18 cellular contexts compared by ENCODE assay signal in genomic region chr20:47479506-47479905, GRCh38. TPM values are rescaled to one million over a fixed set of nuclear protein-coding genes. Genes with fewer than 3 reads are reported as not detected.
DNase-seq lines count a peak whose midpoint lies in the region; ATAC-seq and TF ChIP-seq lines count a peak whose summit lies in the region.
"Had no signal": no experiment of that assay in that cellular context is flagged by ENCODE, and none has a peak within 500 bp of the region (broad histone marks: within the 10 kb centered on the region; RNA-seq: fewer than 3 reads in every experiment).

No MANE protein-coding gene starts in this region.

- H3K9me3 Mint-ChIP-seq in activated CD4-positive, alpha-beta T cell treated with anti-CD3 and anti-CD28 coated beads, Interleukin-2, amount 10 ng/mL, durations not matched to agents 24 days and 14 days: no peaks in the 10 kb centered on the region
- no peaks in the 10 kb centered on the region for H3K9me3 Mint-ChIP-seq in endothelial cell (ENCODE audit: unreplicated experiment)
- H3K9me3 Mint-ChIP-seq: central memory CD8-positive, alpha-beta T cell had no signal

- H3K27ac ChIP-seq in OCI-LY1 (ENCODE audit: low read depth, low read length, poor library complexity, severe bottlenecking) (peak overlapping the region; percentile 100), gastrocnemius medialis (peak overlapping the region in 2 of 4 donors; percentile 14 to 59)
- H3K27ac ChIP-seq: epithelial cell of prostate, sigmoid colon had no signal

- peaks cover 27% of the 10 kb centered on the region for H3K4me1 Mint-ChIP-seq in activated CD4-positive, alpha-beta T cell treated with anti-CD3 and anti-CD28 coated beads, Interleukin-2, amount 10 ng/mL, durations not matched to agents 24 days and 14 days
- peaks cover 16% of the 10 kb centered on the region for H3K4me1 Mint-ChIP-seq in endothelial cell (ENCODE audit: unreplicated experiment)
- H3K4me1 Mint-ChIP-seq: central memory CD8-positive, alpha-beta T cell had no signal

- H3K4me2 ChIP-seq in OCI-LY1 (ENCODE audit: low read length): peak overlapping the region; percentile 6; the same call in 1 of the 2 replicates

- H3K4me3 ChIP-seq in OCI-LY1 (ENCODE audit: low read depth, low read length, poor library complexity, severe bottlenecking): no peak overlapping the region
- H3K4me3 ChIP-seq in gastrocnemius medialis: no peak overlapping the region
- H3K4me3 ChIP-seq: lung, sigmoid colon had no signal

- intact Hi-C loops in activated CD4-positive, alpha-beta T cell treated with anti-CD3 and anti-CD28 coated beads, Interleukin-2, amount 10 ng/mL, durations not matched to agents 24 days and 14 days (cut with micrococcal nuclease): no loop called here
- intact Hi-C loops in gastrocnemius medialis (cut with DNase I; ENCODE audit: low total_unique reads): no loop called here

- in situ Hi-C loops in gastrocnemius medialis (cut with MboI; ENCODE audit: low sequenced_read_pairs in 4 of 4): no loop called here

- DNase-seq in activated CD4-positive, alpha-beta T cell treated with anti-CD3 and anti-CD28 coated beads, Interleukin-2, amount 10 ng/mL, durations not matched to agents 24 days and 14 days: no peak
- DNase-seq in activated CD4-positive, alpha-beta T cell treated with anti-CD3 and anti-CD28 coated beads for 1 hour: no peak
- DNase-seq in endothelial cell (ENCODE audit: low spot score) (no peak), gastrocnemius medialis (no peak), GOT3 (lab: John Stamatoyannopoulos, UW) (no peak)
- no peak for DNase-seq in effector CD8-positive, alpha-beta T cell (lab: John Stamatoyannopoulos, UW)
- DNase-seq: KG1; NCI-H187 treated with DMSO at 0.1 percent for 48 hours; NCI-H748 treated with DMSO at 0.1 percent for 48 hours; SHP77; sigmoid colon; stimulated activated naive CD4-positive, alpha-beta T cell treated with Interleukin-2 at 50 U/mL for 16 hours had no signal

- no peak for TF ChIP-seq CTCF in OCI-LY1 (IDR thresholded peaks at IDR 0.05; ENCODE audit: low read length)
- TF ChIP-seq CTCF in endothelial cell (IDR thresholded peaks at IDR 0.05; ENCODE audit: unreplicated experiment): no peak
- no peak for TF ChIP-seq CTCF in gastrocnemius medialis (IDR thresholded peaks at IDR 0.05 in 4 of 5, conservative IDR thresholded peaks at IDR 0.05 in 1 of 5)

- no peak overlapping the region for H3K4me3 Mint-ChIP-seq in activated CD4-positive, alpha-beta T cell treated with anti-CD3 and anti-CD28 coated beads, Interleukin-2, amount 10 ng/mL, durations not matched to agents 24 days and 14 days
- no peak overlapping the region for H3K4me3 Mint-ChIP-seq in endothelial cell (ENCODE audit: unreplicated experiment)
- H3K4me3 Mint-ChIP-seq: central memory CD8-positive, alpha-beta T cell had no signal

- no peaks in the 10 kb centered on the region for H3K36me3 Mint-ChIP-seq in activated CD4-positive, alpha-beta T cell treated with anti-CD3 and anti-CD28 coated beads, Interleukin-2, amount 10 ng/mL, durations not matched to agents 24 days and 14 days (ENCODE audit: low read depth)
- H3K36me3 Mint-ChIP-seq in endothelial cell (ENCODE audit: low read depth, unreplicated experiment): peaks cover 4% of the 10 kb centered on the region
- H3K36me3 Mint-ChIP-seq: activated naive CD4-positive, alpha-beta T cell treated with anti-CD3 and anti-CD28 coated beads, Interleukin-2, amount 50 U/mL, for 72 hours had no signal

- peak overlapping the region; percentile 79 for H3K27ac Mint-ChIP-seq in activated CD4-positive, alpha-beta T cell treated with anti-CD3 and anti-CD28 coated beads, Interleukin-2, amount 10 ng/mL, durations not matched to agents 24 days and 14 days
- peak overlapping the region; percentile 91 for H3K27ac Mint-ChIP-seq in endothelial cell (ENCODE audit: unreplicated experiment)
- H3K27ac Mint-ChIP-seq: activated naive CD4-positive, alpha-beta T cell treated with anti-CD3 and anti-CD28 coated beads, Interleukin-2, amount 50 U/mL, for 72 hours had no signal

- ATAC-seq in gastrocnemius medialis: peak; percentile 27 to 70
- no peak for ATAC-seq in GM18502 (IDR thresholded peaks at IDR 0.05; ENCODE audit: poor library complexity, unreplicated experiment)
- ATAC-seq: activated naive CD4-positive, alpha-beta T cell treated with anti-CD3 and anti-CD28 coated beads, Interleukin-2, amount 50 U/mL, for 72 hours had no signal

- H3K27me3 Mint-ChIP-seq in activated CD4-positive, alpha-beta T cell treated with anti-CD3 and anti-CD28 coated beads, Interleukin-2, amount 10 ng/mL, durations not matched to agents 24 days and 14 days: no peaks in the 10 kb centered on the region
- peaks cover 2% of the 10 kb centered on the region for H3K27me3 Mint-ChIP-seq in endothelial cell (ENCODE audit: unreplicated experiment)
- H3K27me3 Mint-ChIP-seq: central memory CD8-positive, alpha-beta T cell had no signal

- H3F3A ChIP-seq in OCI-LY1 (ENCODE audit: insufficient read depth, low read length): no peaks in the 10 kb centered on the region

- peak overlapping the region; percentile 11; the same call in 1 of the 2 replicates for H3K9ac ChIP-seq in OCI-LY1 (ENCODE audit: low read length)

- no peak for TF ChIP-seq POLR2A in gastrocnemius medialis (IDR thresholded peaks at IDR 0.05)

- no peaks in the 10 kb centered on the region for H3K9me3 ChIP-seq in OCI-LY1 (ENCODE audit: low read length)
- no peaks in the 10 kb centered on the region for H3K9me3 ChIP-seq in gastrocnemius medialis
- H3K9me3 ChIP-seq: sigmoid colon had no signal

- H3K4me1 ChIP-seq in OCI-LY1 (ENCODE audit: insufficient read depth, low read length, severe bottlenecking) (peaks cover 73% of the 10 kb centered on the region), gastrocnemius medialis (no peaks in the 10 kb centered on the region)
- H3K4me1 ChIP-seq: sigmoid colon had no signal

- no peaks in the 10 kb centered on the region for H3K79me2 ChIP-seq in OCI-LY1 (ENCODE audit: insufficient read depth, low read length)

- H4K20me1 ChIP-seq in OCI-LY1 (ENCODE audit: insufficient read depth, low read length): no peaks in the 10 kb centered on the region

- H3K27me3 ChIP-seq in OCI-LY1 (ENCODE audit: insufficient read depth, low read length) (no peaks in the 10 kb centered on the region), gastrocnemius medialis (no peaks in the 10 kb centered on the region)
- H3K27me3 ChIP-seq: sigmoid colon had no signal

- H3K36me3 ChIP-seq in OCI-LY1 (ENCODE audit: insufficient read depth, low read length) (no peaks in the 10 kb centered on the region), gastrocnemius medialis (no peaks in the 10 kb centered on the region)
- H3K36me3 ChIP-seq: sigmoid colon had no signal

- no peak overlapping the region for H2AFZ ChIP-seq in OCI-LY1 (ENCODE audit: low read length)

- H3K9me2 ChIP-seq in OCI-LY1 (ENCODE audit: low read depth, low read length): no peaks in the 10 kb centered on the region

RNA-seq across cellular contexts. Expression of gene NCOA3, which starts 22.2 kb away (rescaled TPM):
- total RNA-seq in activated CD4-positive, alpha-beta T cell treated with anti-CD3 and anti-CD28 coated beads, Interleukin-2, amount 10 ng/mL, durations not matched to agents 24 days and 14 days: 140 TPM in 2 replicates
- total RNA-seq in endothelial cell (ENCODE audit: unreplicated experiment) (54.8 TPM), gastrocnemius medialis (10 to 100 TPM; 52.5 to 86.1 (median 70.1) TPM)
